10 cellular contexts compared by ENCODE assay signal in the genomic region with DNA sequence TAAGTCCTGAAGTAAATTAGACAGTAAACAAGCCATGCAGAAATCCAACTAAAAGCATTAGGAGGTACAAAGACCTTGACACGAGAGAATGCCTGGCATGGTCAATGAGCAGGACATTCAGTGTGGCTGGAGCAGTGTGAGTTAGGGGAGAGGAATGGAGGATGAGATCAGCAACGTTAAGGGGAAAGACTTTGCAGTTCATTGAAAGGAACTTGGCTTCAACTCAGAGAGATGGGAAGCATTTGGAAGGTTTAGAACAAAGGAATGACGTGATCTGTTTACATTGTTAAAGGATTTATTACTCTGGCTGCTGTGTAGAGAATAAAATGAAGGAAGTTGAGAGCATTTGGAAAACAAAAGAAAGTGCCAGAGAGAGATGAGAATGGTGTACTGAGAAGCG.
DNase-seq lines count a peak whose midpoint lies in the region; ATAC-seq, FAIRE-seq and TF ChIP-seq lines count a peak whose summit lies in the region.
"Had no signal": no experiment of that assay in that cellular context is flagged by ENCODE, and none has a peak within 500 bp of the region (broad histone marks: within the 10 kb centered on the region; RNA-seq: fewer than 3 reads in every experiment).

No MANE protein-coding gene starts in this region.

- POLR2A ChIA-PET in activated CD4-positive, alpha-beta T cell treated with anti-CD3 and anti-CD28 coated beads for 36 hours (lab: Charles Lee): no interaction called here

- peak overlapping the region in 1 of 2 experiments; percentile 91 for H3K18ac ChIP-seq in mesenchymal stem cell (ENCODE audit: low read depth in 1 of 2, low read length in 2 of 2)

- no peaks in the 10 kb centered on the region for H3K9me3 Mint-ChIP-seq in stimulated activated naive CD8-positive, alpha-beta T cell treated with anti-CD3 and anti-CD28 coated beads, Interleukin-15, amount 100 ng/mL, for 72 hours
- H3K9me3 Mint-ChIP-seq in activated CD4-positive, alpha-beta T cell treated with anti-CD3 and anti-CD28 coated beads for 36 hours (ENCODE audit: low read depth): no peaks in the 10 kb centered on the region

- peak overlapping the region in 1 of 2 experiments; percentile 18 for H2BK12ac ChIP-seq in mesenchymal stem cell (ENCODE audit: low read length in 2 of 2)

- H3K4me1 Mint-ChIP-seq in stimulated activated naive CD8-positive, alpha-beta T cell treated with anti-CD3 and anti-CD28 coated beads, Interleukin-15, amount 100 ng/mL, for 72 hours: no peaks in the 10 kb centered on the region
- no peaks in the 10 kb centered on the region for H3K4me1 Mint-ChIP-seq in activated CD4-positive, alpha-beta T cell treated with anti-CD3 and anti-CD28 coated beads for 36 hours

- H3K27me3 ChIP-seq in bronchial epithelial cell (ENCODE audit: control insufficient read depth, insufficient read depth, low read length) (no peaks in the 10 kb centered on the region), mesenchymal stem cell (ENCODE audit: control insufficient read depth in 1 of 2, insufficient read depth in 1 of 2, low read length in 2 of 2) (no peaks in the 10 kb centered on the region)

- in situ Hi-C loops in Caki2 (cut with HindIII; ENCODE audit: low pct_unique_long_range_greater_than_20kb, low sequenced_read_pairs): no loop called here

- H3K27ac ChIP-seq in mesenchymal stem cell (ENCODE audit: low read length, poor library complexity, severe bottlenecking): peak overlapping the region; percentile 69
- H3K27ac ChIP-seq: lower lobe of right lung had no signal

- H2AFZ ChIP-seq in mesenchymal stem cell (ENCODE audit: low read depth, low read length): no peak overlapping the region

- intact Hi-C loops in activated CD4-positive, alpha-beta T cell treated with anti-CD3 and anti-CD28 coated beads for 36 hours (cut with DNase I, micrococcal nuclease): no loop called here

- peak; percentile 85 for DNase-seq in Caki2 (ENCODE audit: low read depth)
- DNase-seq in NCI-H1105 (lab: John Stamatoyannopoulos, UW): peak; percentile 47
- peak; percentile 89 for DNase-seq in bronchial epithelial cell (ENCODE audit: low read depth)
- DNase-seq in mesenchymal stem cell: peak; percentile 84
- DNase-seq in stimulated activated naive CD8-positive, alpha-beta T cell treated with anti-CD3 and anti-CD28 coated beads, Interleukin-15, amount 100 ng/mL, for 72 hours: no peak
- DNase-seq in activated CD4-positive, alpha-beta T cell treated with anti-CD3 and anti-CD28 coated beads for 36 hours: no peak
- DNase-seq in frontal cortex (ENCODE audit: low spot score in 2 of 2): no peak
- DNase-seq: HFFc6, lower lobe of right lung had no signal

- H3K27me3 Mint-ChIP-seq in stimulated activated naive CD8-positive, alpha-beta T cell treated with anti-CD3 and anti-CD28 coated beads, Interleukin-15, amount 100 ng/mL, for 72 hours: no peaks in the 10 kb centered on the region
- H3K27me3 Mint-ChIP-seq in activated CD4-positive, alpha-beta T cell treated with anti-CD3 and anti-CD28 coated beads for 36 hours: no peaks in the 10 kb centered on the region

- no peak overlapping the region for H3K4me2 ChIP-seq in mesenchymal stem cell (ENCODE audit: low read length, poor library complexity, severe bottlenecking)

- no peak for ATAC-seq in stimulated activated naive CD8-positive, alpha-beta T cell treated with anti-CD3 and anti-CD28 coated beads, Interleukin-15, amount 100 ng/mL, for 72 hours
- ATAC-seq in activated CD4-positive, alpha-beta T cell treated with anti-CD3 and anti-CD28 coated beads for 36 hours: no peak
- ATAC-seq in HG03139 (IDR thresholded peaks at IDR 0.05; ENCODE audit: unreplicated experiment): no peak
- ATAC-seq: lower lobe of right lung had no signal

- peak overlapping the region; percentile 6 for H3K9ac ChIP-seq in mesenchymal stem cell (ENCODE audit: low read length)

- H4K91ac ChIP-seq in mesenchymal stem cell (ENCODE audit: low read length): no peak overlapping the region

- no peak overlapping the region for H2BK5ac ChIP-seq in mesenchymal stem cell (ENCODE audit: low read depth, low read length, poor library complexity, severe bottlenecking)

- under 1% methylated on average over 3 of the region's 4 CpGs for WGBS in mesenchymal stem cell

- H3K9me3 ChIP-seq in mesenchymal stem cell (ENCODE audit: control insufficient read depth, low read length): no peaks in the 10 kb centered on the region
- H3K9me3 ChIP-seq: lower lobe of right lung had no signal

- no peak overlapping the region for H4K8ac ChIP-seq in mesenchymal stem cell (ENCODE audit: low read length)

- no peaks in the 10 kb centered on the region for H3K79me1 ChIP-seq in mesenchymal stem cell (replicated peaks; ENCODE audit: low read length, poor library complexity, severe bottlenecking)

- no peaks in the 10 kb centered on the region for H3K36me3 ChIP-seq in bronchial epithelial cell (ENCODE audit: control insufficient read depth, insufficient read depth, low read length)
- H3K36me3 ChIP-seq in mesenchymal stem cell (ENCODE audit: control insufficient read depth in 1 of 2, insufficient read depth in 2 of 2, low read depth in 1 of 2, low read length in 2 of 2): no peaks in the 10 kb centered on the region
- H3K36me3 ChIP-seq: lower lobe of right lung had no signal

- H3K4me3 Mint-ChIP-seq in stimulated activated naive CD8-positive, alpha-beta T cell treated with anti-CD3 and anti-CD28 coated beads, Interleukin-15, amount 100 ng/mL, for 72 hours: no peak overlapping the region
- no peak overlapping the region for H3K4me3 Mint-ChIP-seq in activated CD4-positive, alpha-beta T cell treated with anti-CD3 and anti-CD28 coated beads for 36 hours
- H3K4me3 Mint-ChIP-seq: HFFc6 had no signal

- H3K4me1 ChIP-seq in mesenchymal stem cell (ENCODE audit: control insufficient read depth, insufficient read depth, low read depth, low read length): peaks cover 4% of the 10 kb centered on the region
- H3K4me1 ChIP-seq: lower lobe of right lung had no signal

- H3K27ac Mint-ChIP-seq in stimulated activated naive CD8-positive, alpha-beta T cell treated with anti-CD3 and anti-CD28 coated beads, Interleukin-15, amount 100 ng/mL, for 72 hours: no peak overlapping the region
- H3K27ac Mint-ChIP-seq in activated CD4-positive, alpha-beta T cell treated with anti-CD3 and anti-CD28 coated beads for 36 hours: no peak overlapping the region
- H3K27ac Mint-ChIP-seq: HFFc6 had no signal

- H3K4ac ChIP-seq in mesenchymal stem cell (ENCODE audit: low read depth in 1 of 2, low read length in 2 of 2): peak overlapping the region in 1 of 2 experiments; percentile 37

- no peak overlapping the region for H3K23ac ChIP-seq in mesenchymal stem cell (ENCODE audit: low read length in 2 of 2)

- CTCF ChIA-PET in activated CD4-positive, alpha-beta T cell treated with anti-CD3 and anti-CD28 coated beads for 36 hours (lab: Charles Lee): no interaction called here

- H3K4me3 ChIP-seq in bronchial epithelial cell (ENCODE audit: low read depth, low read length) (no peak overlapping the region), mesenchymal stem cell (ENCODE audit: insufficient read depth in 1 of 2, low read depth in 1 of 2, low read length in 2 of 2) (peak overlapping the region in 1 of 2 experiments; percentile 31)
- H3K4me3 ChIP-seq: lower lobe of right lung had no signal

- no peak for TF ChIP-seq CTCF in bronchial epithelial cell (IDR thresholded peaks at IDR 0.05; ENCODE audit: insufficient read depth, low read length, severe bottlenecking)

- H2BK120ac ChIP-seq in mesenchymal stem cell (ENCODE audit: low read depth, low read length): no peak overlapping the region

- no peak overlapping the region for H2BK15ac ChIP-seq in mesenchymal stem cell (ENCODE audit: low read depth, poor library complexity, severe bottlenecking)

- no peak overlapping the region for H2AK5ac ChIP-seq in mesenchymal stem cell (ENCODE audit: low read length, severe bottlenecking)

- FAIRE-seq in bronchial epithelial cell (lab: Jason Lieb, UNC): no peak
- no peak for FAIRE-seq in frontal cortex (lab: Jason Lieb, UNC)

- H3K36me3 Mint-ChIP-seq in activated CD4-positive, alpha-beta T cell treated with anti-CD3 and anti-CD28 coated beads for 36 hours (ENCODE audit: low read depth): no peaks in the 10 kb centered on the region

- H3K14ac ChIP-seq in mesenchymal stem cell (ENCODE audit: low read length in 2 of 2): no peak overlapping the region

Comparison
In these comparisons a context has a peak if more than half of its experiments do, and no peak if none do; other contexts are left out.
1. DNase-seq: peak in Caki2 (single experiment), NCI-H1105 (single experiment), bronchial epithelial cell (single experiment) and mesenchymal stem cell (single experiment); none in stimulated activated naive CD8-positive, alpha-beta T cell treated with anti-CD3 and anti-CD28 coated beads, Interleukin-15, amount 100 ng/mL, for 72 hours (0 of 2), activated CD4-positive, alpha-beta T cell treated with anti-CD3 and anti-CD28 coated beads for 36 hours (single experiment) and frontal cortex (0 of 2).